In the genomic region with DNA sequence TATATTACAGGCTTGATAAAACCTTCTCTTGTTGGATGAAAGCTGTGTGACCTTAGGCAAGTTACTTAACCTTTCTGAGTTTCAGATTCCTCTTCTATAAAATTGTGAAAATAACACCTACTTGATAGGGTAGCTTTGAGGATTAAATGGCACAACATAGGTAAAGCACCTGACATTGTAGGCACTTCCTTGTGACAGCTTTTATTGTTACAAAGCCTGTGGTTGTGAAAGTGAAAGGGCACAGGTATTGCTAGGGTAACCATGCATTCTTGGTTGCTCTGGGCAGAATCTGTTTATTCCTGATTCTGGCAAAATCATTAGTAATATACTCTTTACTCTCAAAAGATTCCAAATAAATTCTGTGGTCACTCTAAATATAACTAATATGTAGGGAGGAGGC, we compare ENCODE assay signal across 9 cellular contexts.
"Had no signal": no experiment of that assay in that cellular context is flagged by ENCODE, and none has a peak within 500 bp of the region (broad histone marks: within the 10 kb centered on the region; RNA-seq: fewer than 3 reads in every experiment).

No MANE protein-coding gene starts in this region.

- FAIRE-seq: H1, H54, HTR-8/SVneo, K562 had no signal

- H2AFZ ChIP-seq: GM23248 had no signal

- H3K9ac ChIP-seq: GM23248 had no signal

- DNase-seq: GM23248, H9, HCEC 1CT, IMR-90, KG1 had no signal

- H3K27ac ChIP-seq: GM23248 had no signal

- ATAC-seq: K562 had no signal

- H3K4me3 Mint-ChIP-seq: H9 had no signal

- H3K9me3 Mint-ChIP-seq: H9 had no signal

- H3K4me3 ChIP-seq: GM23248, K562 had no signal
